8 cellular contexts compared by ENCODE assay signal in genomic region chr19:44002212-44002565, GRCh38. TPM values are rescaled to one million over a fixed set of nuclear protein-coding genes. Genes with fewer than 3 reads are reported as not detected.
DNase-seq lines count a peak whose midpoint lies in the region; ATAC-seq and TF ChIP-seq lines count a peak whose summit lies in the region.

No MANE protein-coding gene starts in this region.

- H3K9me2 ChIP-seq in GM23248 (ENCODE audit: insufficient read depth) = no peaks in the 10 kb centered on the region

- H3K36me3 Mint-ChIP-seq in glutamatergic neuron (ENCODE audit: unreplicated experiment) = peaks cover 7% of the 10 kb centered on the region

- peak overlapping the region; percentile 90 for H3K9ac ChIP-seq in GM23248

- TF ChIP-seq CTCF in VCaP (conservative IDR thresholded peaks at IDR 0.05) = no peak
- no peak for TF ChIP-seq CTCF in glutamatergic neuron (IDR thresholded peaks at IDR 0.05; ENCODE audit: partially characterized antibody, unreplicated experiment)

- WGBS in GM23248 (ENCODE audit: low coverage in 1 of 2, low lambda C conversion rate in 2 of 2, missing lambda C conversion rate in 2 of 2), 2 experiments = 6 to 8% methylated on average over 8 of the region's 8 CpGs

- peaks cover 9% of the 10 kb centered on the region; the same call in 1 of the 2 replicates for H3K4me1 ChIP-seq in GM23248 (ENCODE audit: insufficient read depth)

- H3F3A ChIP-seq in GM23248 (ENCODE audit: insufficient read depth) = peaks cover 10% of the 10 kb centered on the region; the same call in 1 of the 2 replicates

- H3K9me3 ChIP-seq in GM23248 (ENCODE audit: low read depth) = no peaks in the 10 kb centered on the region

- peak overlapping the region; percentile 99 for H3K4me3 Mint-ChIP-seq in glutamatergic neuron (ENCODE audit: unreplicated experiment)

- no peaks in the 10 kb centered on the region; the same call in 1 of the 2 replicates for H3K36me3 ChIP-seq in GM23248 (ENCODE audit: low read depth)

- no peak for ATAC-seq in HG03097 (IDR thresholded peaks at IDR 0.05; ENCODE audit: low FRiP score, unreplicated experiment)
- ATAC-seq in GM18909 (IDR thresholded peaks at IDR 0.05; ENCODE audit: poor library complexity, unreplicated experiment) = no peak

- H3K27ac ChIP-seq in GM23248 (peak overlapping the region; percentile 65), VCaP (peak overlapping the region; percentile 67), skin epidermis (peak overlapping the region in 20 of 21 experiments; percentile 34 to 90 (median 80))

- peak overlapping the region; percentile 98 for H3K4me3 ChIP-seq in GM23248
- H3K4me3 ChIP-seq in skin epidermis = peak overlapping the region; percentile 56 to 88 (median 79)

- H3K4me2 ChIP-seq in GM23248 (ENCODE audit: unreplicated experiment) = peak overlapping the region; percentile 95

- DNase-seq in GM23248 (peak; percentile 34), glutamatergic neuron (no peak), G401 (ENCODE audit: low spot score) (no peak), SHP77 (lab: John Stamatoyannopoulos, UW) (no peak)

- in situ Hi-C loops in GM23248 (cut with MboI) = no loop called here
- in situ Hi-C loops in G401 (cut with HindIII; ENCODE audit: low sequenced_read_pairs) = no loop called here

- peaks cover 3% of the 10 kb centered on the region for H3K4me1 Mint-ChIP-seq in glutamatergic neuron (ENCODE audit: low read depth, unreplicated experiment)

- no peak overlapping the region for H3K27ac Mint-ChIP-seq in glutamatergic neuron (ENCODE audit: unreplicated experiment)

- peak overlapping the region; percentile 100 for H2AFZ ChIP-seq in GM23248

- H3K79me2 ChIP-seq in GM23248 (ENCODE audit: insufficient read depth) = peaks cover 44% of the 10 kb centered on the region

- H3K27me3 ChIP-seq in GM23248 (replicated peaks; ENCODE audit: insufficient read depth) = no peaks in the 10 kb centered on the region

- peaks cover 1% of the 10 kb centered on the region for H3K27me3 Mint-ChIP-seq in glutamatergic neuron (ENCODE audit: unreplicated experiment)

- H4K20me1 ChIP-seq in GM23248 (ENCODE audit: insufficient read depth) = no peaks in the 10 kb centered on the region

- peaks cover 3% of the 10 kb centered on the region for H3K9me3 Mint-ChIP-seq in glutamatergic neuron (ENCODE audit: unreplicated experiment)

RNA-seq across cellular contexts. Expression of gene ZNF230, which starts 0.6 kb away (rescaled TPM):
- 1.9 and 3.9 TPM in 2 replicates for total RNA-seq in GM23248 (2014; rRNA removed; shearing (Covaris generic))
- 2.2 and 2.7 TPM in 2 replicates for polyA plus RNA-seq in GM23248 (2016; fragmentation: Nextera tagmentation; extraction: Ambion mirVana)
- total RNA-seq in glutamatergic neuron (ENCODE audit: unreplicated experiment) = 2.8 TPM
- 1.4 and 1.9 TPM in 2 replicates for total RNA-seq in G401 (2014; rRNA removed; shearing (Covaris generic))

RNA-seq across cellular contexts. Expression of gene ZNF155, which starts 18.2 kb away (rescaled TPM):
- 6.8 and 13.7 TPM in 2 replicates for total RNA-seq in GM23248 (2014; rRNA removed; shearing (Covaris generic))
- polyA plus RNA-seq in GM23248 (2016; fragmentation: Nextera tagmentation; extraction: Ambion mirVana) = 4.0 and 5.2 TPM in 2 replicates
- 12.3 TPM for total RNA-seq in glutamatergic neuron (ENCODE audit: unreplicated experiment)
- 0.68 and 5.2 TPM in 2 replicates for total RNA-seq in G401 (2014; rRNA removed; shearing (Covaris generic))

RNA-seq across cellular contexts. Expression of gene ZNF222, which starts 23.0 kb away (rescaled TPM):
- 2.5 and 6.6 TPM in 2 replicates for total RNA-seq in GM23248 (2014; rRNA removed; shearing (Covaris generic))
- 3.1 and 3.2 TPM in 2 replicates for polyA plus RNA-seq in GM23248 (2016; fragmentation: Nextera tagmentation; extraction: Ambion mirVana)
- 12.2 TPM for total RNA-seq in glutamatergic neuron (ENCODE audit: unreplicated experiment)
- not detected in 2 replicates for total RNA-seq in G401 (2014; rRNA removed; shearing (Covaris generic))

RNA-seq across cellular contexts. Expression of gene ZNF223, which starts 49.6 kb away (rescaled TPM):
- 3.5 and 24.0 TPM in 2 replicates for total RNA-seq in GM23248 (2014; rRNA removed; shearing (Covaris generic))
- polyA plus RNA-seq in GM23248 (2016; fragmentation: Nextera tagmentation; extraction: Ambion mirVana) = 2.8 and 3.5 TPM in 2 replicates
- 7.6 TPM for total RNA-seq in glutamatergic neuron (ENCODE audit: unreplicated experiment)
- 0.18 and 0.37 TPM in 2 replicates for total RNA-seq in G401 (2014; rRNA removed; shearing (Covaris generic))

RNA-seq across cellular contexts. Expression of gene ZNF221, which starts 51.2 kb away (rescaled TPM):
- total RNA-seq in GM23248 (2014; rRNA removed; shearing (Covaris generic)) = 3.8 and 7.8 TPM in 2 replicates
- polyA plus RNA-seq in GM23248 (2016; fragmentation: Nextera tagmentation; extraction: Ambion mirVana) = 1.6 and 1.9 TPM in 2 replicates
- total RNA-seq in glutamatergic neuron (ENCODE audit: unreplicated experiment) = 16.1 TPM
- 0.61 and 1.0 TPM in 2 replicates for total RNA-seq in G401 (2014; rRNA removed; shearing (Covaris generic))
